26 cellular contexts compared by ENCODE assay signal in genomic region chr4:76498550-76498949, GRCh38.
DNase-seq lines count a peak whose midpoint lies in the region; ATAC-seq, FAIRE-seq and TF ChIP-seq lines count a peak whose summit lies in the region.
"Had no signal": no experiment of that assay in that cellular context is flagged by ENCODE, and none has a peak within 500 bp of the region (broad histone marks: within the 10 kb centered on the region; RNA-seq: fewer than 3 reads in every experiment).

No MANE protein-coding gene starts in this region.

- no peaks in the 10 kb centered on the region for H3K36me3 ChIP-seq in KMS-11 (ENCODE audit: insufficient read depth)

- H3K4me3 ChIP-seq in KMS-11 (IDR thresholded peaks at IDR 0.05; ENCODE audit: insufficient read depth, low read depth, low read length) = no peak overlapping the region
- H3K4me3 ChIP-seq: skin epidermis had no signal

- FAIRE-seq in GM12891 (lab: Jason Lieb, UNC) = no peak
- FAIRE-seq: endothelial cell of umbilical vein had no signal

- no peak for DNase-seq in activated B cell treated with CpG ODN at 0.5 μM for 24 hours
- no peak for DNase-seq in left colon
- DNase-seq in osteocyte (ENCODE audit: extremely low spot score, unreplicated experiment) = no peak
- DNase-seq in GM12891 (ENCODE audit: insufficient read length, low spot score) = no peak
- no peak for DNase-seq in GM10266 (ENCODE audit: extremely low spot score)
- DNase-seq in HK-2 (ENCODE audit: unreplicated experiment) = no peak
- DNase-seq: activated CD4-positive, alpha-beta T cell treated with anti-CD3 and anti-CD28 coated beads, Interleukin-2, amount 50 U/mL, for 1 hour; activated CD8-positive, alpha-beta memory T cell treated with anti-CD3 and anti-CD28 coated beads, Interleukin-2, amount 50 U/mL, for 4 hours; activated effector memory CD4-positive, alpha-beta T cell treated with Interleukin-2 at 50 U/mL for 16 hours; CD8-positive, alpha-beta memory T cell; EL; H9; hippocampal formation; islet precursor cell; mammary epithelial cell; natural killer cell; NCI-H1092 treated with DMSO at 0.1 percent for 48 hours; NCI-H2081; Right ventricle myocardium superior; stimulated activated CD4-positive, alpha-beta T cell treated with anti-CD3 and anti-CD28 coated beads, Interleukin-4, amount 100 ng/mL, for 1 hour; stimulated activated naive CD8-positive, alpha-beta T cell treated with anti-CD3 and anti-CD28 coated beads, Interleukin-15, amount 100 ng/mL, for 72 hours had no signal

- H3K4me1 Mint-ChIP-seq in activated B cell treated with CpG ODN at 0.5 μM for 24 hours (peaks cover 37% of the 10 kb centered on the region), osteocyte (ENCODE audit: unreplicated experiment) (peaks cover 10% of the 10 kb centered on the region)
- H3K4me1 Mint-ChIP-seq: CD8-positive, alpha-beta memory T cell; natural killer cell; stimulated activated naive CD8-positive, alpha-beta T cell treated with anti-CD3 and anti-CD28 coated beads, Interleukin-15, amount 100 ng/mL, for 72 hours had no signal

- peak overlapping the region; percentile 12; the same call in 1 of the 2 replicates for H3K27ac ChIP-seq in KMS-11
- H3K27ac ChIP-seq: skin epidermis had no signal

- peaks cover 51% of the 10 kb centered on the region for H3K4me1 ChIP-seq in KMS-11 (ENCODE audit: low read depth, poor library complexity, severe bottlenecking)

- H3K27me3 Mint-ChIP-seq in activated B cell treated with CpG ODN at 0.5 μM for 24 hours (no peaks in the 10 kb centered on the region), osteocyte (ENCODE audit: unreplicated experiment) (no peaks in the 10 kb centered on the region)
- H3K27me3 Mint-ChIP-seq: stimulated activated naive CD8-positive, alpha-beta T cell treated with anti-CD3 and anti-CD28 coated beads, Interleukin-15, amount 100 ng/mL, for 72 hours; type B pancreatic cell had no signal

- ATAC-seq in activated B cell treated with CpG ODN at 0.5 μM for 24 hours (ENCODE audit: low read depth) (no peak), left colon (peak; percentile 95), GM21526 (IDR thresholded peaks at IDR 0.05; ENCODE audit: low FRiP score, unreplicated experiment) (no peak)
- ATAC-seq: natural killer cell; stimulated activated naive CD8-positive, alpha-beta T cell treated with anti-CD3 and anti-CD28 coated beads, Interleukin-15, amount 100 ng/mL, for 72 hours had no signal

- no peak overlapping the region; the same call in 1 of the 2 replicates for H2AFZ ChIP-seq in KMS-11 (ENCODE audit: low read depth)

- CTCF ChIA-PET in activated B cell treated with CpG ODN at 0.5 μM for 24 hours (lab: Charles Lee) = interaction anchor here (2.7 to 9.8 kb wide), 2 partner anchors 66 to 319 kb away, joined by 9 to 162 read pairs; partner anchors contain the start of gene SHROOM3

- H3K4me3 Mint-ChIP-seq in activated B cell treated with CpG ODN at 0.5 μM for 24 hours (no peak overlapping the region), osteocyte (ENCODE audit: unreplicated experiment) (no peak overlapping the region)
- H3K4me3 Mint-ChIP-seq: CD8-positive, alpha-beta memory T cell; H9; natural killer cell; stimulated activated naive CD8-positive, alpha-beta T cell treated with anti-CD3 and anti-CD28 coated beads, Interleukin-15, amount 100 ng/mL, for 72 hours; type B pancreatic cell had no signal

- POLR2A ChIA-PET in activated B cell treated with CpG ODN at 0.5 μM for 24 hours (lab: Charles Lee) = interaction anchor here (1.0 kb wide), 1 partner anchor 63 kb away, joined by 3 read pairs; the partner anchor contains the start of gene SHROOM3

- H3K27ac Mint-ChIP-seq in activated B cell treated with CpG ODN at 0.5 μM for 24 hours (peak overlapping the region; percentile 82), osteocyte (ENCODE audit: unreplicated experiment) (peak overlapping the region; percentile 8)
- H3K27ac Mint-ChIP-seq: CD8-positive, alpha-beta memory T cell; H9; natural killer cell; stimulated activated naive CD8-positive, alpha-beta T cell treated with anti-CD3 and anti-CD28 coated beads, Interleukin-15, amount 100 ng/mL, for 72 hours; type B pancreatic cell had no signal

- H3K9me3 Mint-ChIP-seq in activated B cell treated with CpG ODN at 0.5 μM for 24 hours (no peaks in the 10 kb centered on the region), osteocyte (ENCODE audit: unreplicated experiment) (no peaks in the 10 kb centered on the region)
- H3K9me3 Mint-ChIP-seq: CD8-positive, alpha-beta memory T cell; H9; natural killer cell; stimulated activated naive CD8-positive, alpha-beta T cell treated with anti-CD3 and anti-CD28 coated beads, Interleukin-15, amount 100 ng/mL, for 72 hours; type B pancreatic cell had no signal

- no peaks in the 10 kb centered on the region for H3K36me3 Mint-ChIP-seq in activated B cell treated with CpG ODN at 0.5 μM for 24 hours (ENCODE audit: low read depth)
- no peaks in the 10 kb centered on the region for H3K36me3 Mint-ChIP-seq in osteocyte (ENCODE audit: unreplicated experiment)
- H3K36me3 Mint-ChIP-seq: CD8-positive, alpha-beta memory T cell; natural killer cell; type B pancreatic cell had no signal

- no peaks in the 10 kb centered on the region for H3K27me3 ChIP-seq in KMS-11 (ENCODE audit: insufficient read depth, low read depth)

- intact Hi-C loops in activated B cell treated with CpG ODN at 0.5 μM for 24 hours (cut with micrococcal nuclease) = loop anchor here (5.0 to 10.0 kb wide), 2 partner anchors 301 to 914 kb away; no protein-coding TSS in a partner anchor
- intact Hi-C loops in left colon (cut with DNase I, micrococcal nuclease) = no loop called here

- H3K79me2 ChIP-seq in KMS-11 (ENCODE audit: insufficient read depth, low read depth) = no peaks in the 10 kb centered on the region

- no peaks in the 10 kb centered on the region for H4K20me1 ChIP-seq in KMS-11 (ENCODE audit: insufficient read depth)

- peak overlapping the region; percentile 58 for H3K4me2 ChIP-seq in KMS-11

- TF ChIP-seq CTCF in KMS-11 (conservative IDR thresholded peaks at IDR 0.05; ENCODE audit: low read depth, low read length) (no peak), activated B cell treated with CpG ODN at 0.5 μM for 24 hours (IDR thresholded peaks at IDR 0.05) (no peak), osteocyte (IDR thresholded peaks at IDR 0.05) (no peak), GM10266 (IDR thresholded peaks at IDR 0.05; ENCODE audit: control insufficient read depth, insufficient read depth, low read depth, missing control alignments) (no peak)

- H3K9ac ChIP-seq in KMS-11 = no peak overlapping the region

- TF ChIP-seq POLR2A in GM12891 (IDR thresholded peaks at IDR 0.05; ENCODE audit: low read depth, low read length) = no peak

TF ChIP-seq in GM12891, 5 proteins besides CTCF, POLR2A, EP300 and RAD21:
- TF ChIP-seq SPI1 (IDR thresholded peaks at IDR 0.05; ENCODE audit: low read depth, low read length) = no peak
- no peak for TF ChIP-seq TAF1 (IDR thresholded peaks at IDR 0.05; ENCODE audit: low read depth, low read length)
- TF ChIP-seq PAX5 (IDR thresholded peaks at IDR 0.05; ENCODE audit: insufficient read depth, low read length, severe bottlenecking) = no peak
- no peak for TF ChIP-seq POLR2AphosphoS5 (IDR thresholded peaks at IDR 0.05; ENCODE audit: low read depth, low read length)
- no peak for TF ChIP-seq POU2F2 (IDR thresholded peaks at IDR 0.05; ENCODE audit: low read depth, low read length)
